In genomic region chr12:109963743-109964429, GRCh38 we compare ENCODE assay signal across 14 cellular contexts. TPM values are rescaled to one million over a fixed set of nuclear protein-coding genes. Genes with fewer than 3 reads are reported as not detected.
A peak's percentile ranks its signal among the peaks of the same experiment; 100 is the strongest.
DNase-seq lines count a peak whose midpoint lies in the region; ATAC-seq and TF ChIP-seq lines count a peak whose summit lies in the region.
"Had no signal": no experiment of that assay in that cellular context is flagged by ENCODE, and none has a peak within 500 bp of the region (broad histone marks: within the 10 kb centered on the region; RNA-seq: fewer than 3 reads in every experiment).

No MANE protein-coding gene starts in this region.

- no peak for DNase-seq in CD4-positive, CD25-positive, alpha-beta regulatory T cell
- peak; percentile 11 for DNase-seq in LoVo (ENCODE audit: low spot score)
- peak; percentile 22 for DNase-seq in fibroblast of gingiva (ENCODE audit: low read depth)
- peak; percentile 42 for DNase-seq in osteoblast (ENCODE audit: insufficient read length, low spot score, missing footprints)
- no peak for DNase-seq in NCI-H1417 treated with DMSO at 0.1 percent for 48 hours (lab: John Stamatoyannopoulos, UW)
- no peak for DNase-seq in Karpas-422
- no peak for DNase-seq in posterior cingulate gyrus
- DNase-seq in stimulated activated CD4-positive, alpha-beta T cell treated with anti-CD3 and anti-CD28 coated beads, Interleukin-2, amount 100 ng/mL, for 48 hours: no peak
- DNase-seq: activated CD4-positive, alpha-beta T cell treated with anti-CD3 and anti-CD28 coated beads, Interleukin-2, amount 50 U/mL, for 48 hours; amniotic stem cell; Calu3; kidney glomerular epithelial cell had no signal

- H3K27me3 ChIP-seq in CD4-positive, CD25-positive, alpha-beta regulatory T cell (ENCODE audit: control insufficient read depth, insufficient read depth, low read length): no peaks in the 10 kb centered on the region
- H3K27me3 ChIP-seq in osteoblast (ENCODE audit: insufficient read depth, low read length): no peaks in the 10 kb centered on the region
- H3K27me3 ChIP-seq in Karpas-422 (ENCODE audit: low read length): no peaks in the 10 kb centered on the region

- TF ChIP-seq CTCF in osteoblast (IDR thresholded peaks at IDR 0.05; ENCODE audit: extremely low read depth, low read depth, low read length): no peak

- no peaks in the 10 kb centered on the region for H3K9me3 ChIP-seq in CD4-positive, CD25-positive, alpha-beta regulatory T cell (ENCODE audit: control insufficient read depth in 2 of 2, low read length in 2 of 2)
- no peaks in the 10 kb centered on the region for H3K9me3 ChIP-seq in osteoblast (ENCODE audit: low read depth, low read length)
- no peaks in the 10 kb centered on the region for H3K9me3 ChIP-seq in Karpas-422 (ENCODE audit: low read length)

- H3K36me3 Mint-ChIP-seq in CD4-positive, CD25-positive, alpha-beta regulatory T cell: peaks cover 38% of the 10 kb centered on the region

- intact Hi-C loops in posterior cingulate gyrus (cut with DNase I): no loop called here

- H3K9ac ChIP-seq in Karpas-422 (ENCODE audit: low read length): no peak overlapping the region
- H3K9ac ChIP-seq: parathyroid adenoma had no signal

- H3K27ac ChIP-seq in CD4-positive, CD25-positive, alpha-beta regulatory T cell (ENCODE audit: insufficient read depth, low read length, poor library complexity, severe bottlenecking): no peak overlapping the region
- peak overlapping the region; percentile 95 for H3K27ac ChIP-seq in osteoblast (ENCODE audit: low read depth, low read length)
- H3K27ac ChIP-seq in Karpas-422 (ENCODE audit: low read length): no peak overlapping the region
- H3K27ac ChIP-seq: parathyroid adenoma had no signal

- no peaks in the 10 kb centered on the region for H3K27me3 Mint-ChIP-seq in CD4-positive, CD25-positive, alpha-beta regulatory T cell

- no peaks in the 10 kb centered on the region for H3K9me2 ChIP-seq in Karpas-422 (replicated peaks; ENCODE audit: insufficient read depth, low read length)

- peaks cover 11 to 23% (median 19%) of the 10 kb centered on the region in 4 donors for H3K4me1 Mint-ChIP-seq in CD4-positive, CD25-positive, alpha-beta regulatory T cell

- H3K4me2 ChIP-seq in osteoblast (ENCODE audit: insufficient read depth, low read length) (no peak overlapping the region), Karpas-422 (ENCODE audit: low read depth, low read length, poor library complexity, severe bottlenecking) (no peak overlapping the region)

- H3K27ac Mint-ChIP-seq in CD4-positive, CD25-positive, alpha-beta regulatory T cell: peak overlapping the region in 2 of 3 donors; percentile 1 to 86

- H3K4me3 ChIP-seq in CD4-positive, CD25-positive, alpha-beta regulatory T cell (ENCODE audit: low read depth, low read length): no peak overlapping the region
- H3K4me3 ChIP-seq in osteoblast (ENCODE audit: insufficient read depth, low read length): no peak overlapping the region
- H3K4me3 ChIP-seq in Karpas-422 (ENCODE audit: low read length): no peak overlapping the region

- H2AFZ ChIP-seq in osteoblast (ENCODE audit: low read length): no peak overlapping the region
- no peak overlapping the region for H2AFZ ChIP-seq in Karpas-422 (ENCODE audit: low read length)
- H2AFZ ChIP-seq: parathyroid adenoma had no signal

- H4K20me1 ChIP-seq in osteoblast (ENCODE audit: insufficient read depth, low read length): no peaks in the 10 kb centered on the region
- H4K20me1 ChIP-seq in Karpas-422 (ENCODE audit: insufficient read depth, low read depth, low read length): no peaks in the 10 kb centered on the region

- no peaks in the 10 kb centered on the region for H3K9me3 Mint-ChIP-seq in CD4-positive, CD25-positive, alpha-beta regulatory T cell

- H3K36me3 ChIP-seq in CD4-positive, CD25-positive, alpha-beta regulatory T cell (ENCODE audit: control insufficient read depth, insufficient read depth, low read length): peaks cover 74% of the 10 kb centered on the region
- H3K36me3 ChIP-seq in osteoblast (ENCODE audit: insufficient read depth, low read length) (peaks cover 49% of the 10 kb centered on the region), Karpas-422 (ENCODE audit: insufficient read depth, low read length) (peaks cover 49% of the 10 kb centered on the region)

- H3K4me1 ChIP-seq in CD4-positive, CD25-positive, alpha-beta regulatory T cell (ENCODE audit: control insufficient read depth, insufficient read depth, low read length, poor library complexity, severe bottlenecking): peaks cover 14% of the 10 kb centered on the region
- H3K4me1 ChIP-seq in osteoblast (ENCODE audit: insufficient read depth, low read length) (peaks cover 30% of the 10 kb centered on the region), Karpas-422 (ENCODE audit: low read length) (no peaks in the 10 kb centered on the region)
- H3K4me1 ChIP-seq: parathyroid adenoma had no signal

- H3K4me3 Mint-ChIP-seq in CD4-positive, CD25-positive, alpha-beta regulatory T cell: no peak overlapping the region

- no peaks in the 10 kb centered on the region for H3K79me2 ChIP-seq in osteoblast (ENCODE audit: insufficient read depth, low read length)
- no peaks in the 10 kb centered on the region for H3K79me2 ChIP-seq in Karpas-422 (ENCODE audit: low read length)

- ATAC-seq in CD4-positive, CD25-positive, alpha-beta regulatory T cell (ENCODE audit: low read depth in 2 of 2): no peak
- ATAC-seq: esophagus mucosa had no signal

RNA-seq across cellular contexts. Expression of gene GIT2, which starts 32.3 kb away (rescaled TPM):
- total RNA-seq in CD4-positive, CD25-positive, alpha-beta regulatory T cell: 95.3 TPM
- 10 to 100 TPM; 79.0 to 87.6 (median 81.7) TPM for polyA plus RNA-seq in CD4-positive, CD25-positive, alpha-beta regulatory T cell
- total RNA-seq in osteoblast: 43.4 and 45.4 TPM in 2 replicates
- 76.3 and 81.9 TPM in 2 replicates for total RNA-seq in Karpas-422 (2014; rRNA removed; shearing (Covaris generic); ENCODE audit: low replicate concordance)

RNA-seq across cellular contexts. Expression of gene ANKRD13A, which starts 35.3 kb away (rescaled TPM):
- 71.0 TPM for total RNA-seq in CD4-positive, CD25-positive, alpha-beta regulatory T cell
- 10 to 100 TPM; 36.6 to 48.2 (median 41.1) TPM for polyA plus RNA-seq in CD4-positive, CD25-positive, alpha-beta regulatory T cell
- total RNA-seq in osteoblast: 94.1 and 113 TPM in 2 replicates
- total RNA-seq in Karpas-422 (2014; rRNA removed; shearing (Covaris generic); ENCODE audit: low replicate concordance): 277 and 337 TPM in 2 replicates

Comparison
In these comparisons a context has a peak if more than half of its experiments do, and no peak if none do; other contexts are left out.
1. DNase-seq: peak in LoVo (single experiment), fibroblast of gingiva (single experiment) and osteoblast (single experiment); none in CD4-positive, CD25-positive, alpha-beta regulatory T cell (0 of 3), NCI-H1417 treated with DMSO at 0.1 percent for 48 hours (single experiment), Karpas-422 (single experiment), posterior cingulate gyrus (0 of 10) and stimulated activated CD4-positive, alpha-beta T cell treated with anti-CD3 and anti-CD28 coated beads, Interleukin-2, amount 100 ng/mL, for 48 hours (0 of 2).